In the genomic region with DNA sequence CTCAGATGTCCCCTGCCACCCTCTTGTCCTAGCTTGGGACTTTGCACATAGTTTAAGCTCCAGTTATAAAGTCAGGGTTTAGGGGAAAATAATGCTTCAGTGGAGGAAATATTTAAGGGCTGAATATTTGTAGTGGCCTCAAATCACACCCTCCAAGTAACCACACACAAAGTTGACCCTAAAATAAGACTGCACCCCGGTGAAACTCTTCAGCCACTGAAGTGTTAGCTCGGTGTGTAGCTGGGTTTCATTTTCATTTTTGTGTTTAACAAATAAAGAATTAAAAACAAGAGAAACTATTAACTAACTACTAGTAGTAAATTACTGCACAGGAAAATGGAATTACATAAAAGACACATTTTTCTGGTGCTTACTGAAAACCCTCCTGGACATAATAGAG, we compare ENCODE assay signal across 15 cellular contexts. TPM values are rescaled to one million over a fixed set of nuclear protein-coding genes. Genes with fewer than 3 reads are reported as not detected.
DNase-seq lines count a peak whose midpoint lies in the region; ATAC-seq lines count a peak whose summit lies in the region.
"Had no signal": no experiment of that assay in that cellular context is flagged by ENCODE, and none has a peak within 500 bp of the region (broad histone marks: within the 10 kb centered on the region; RNA-seq: fewer than 3 reads in every experiment).

No MANE protein-coding gene starts in this region.

- no peak for DNase-seq in activated CD4-positive, alpha-beta memory T cell treated with anti-CD3 and anti-CD28 coated beads, Interleukin-2, amount 10 ng/mL, durations not matched to agents 7 days and 5 days
- no peak for DNase-seq in NCI-H774 (lab: John Stamatoyannopoulos, UW)
- no peak for DNase-seq in Right ventricle myocardium superior
- DNase-seq in stimulated activated naive CD4-positive, alpha-beta T cell treated with Interleukin-2 at 50 U/mL for 16 hours (lab: John Stamatoyannopoulos, UW): no peak
- DNase-seq in NCI-H2227 (lab: John Stamatoyannopoulos, UW; ENCODE audit: unreplicated experiment): no peak
- DNase-seq: body of pancreas, DMS53, esophagus squamous epithelium, GM23248, NCI-H2227 treated with DMSO at 0.1 percent for 48 hours, SIG-M5, testis had no signal

- ATAC-seq in GM18498 (IDR thresholded peaks at IDR 0.05; ENCODE audit: unreplicated experiment): peak; percentile 73
- ATAC-seq in GM19395 (IDR thresholded peaks at IDR 0.05; ENCODE audit: unreplicated experiment): peak; percentile 67
- ATAC-seq in HG03064 (IDR thresholded peaks at IDR 0.05; ENCODE audit: low read depth, unreplicated experiment): peak; percentile 65
- no peak for ATAC-seq in Right ventricle myocardium superior (ENCODE audit: poor library complexity)
- ATAC-seq: body of pancreas had no signal

- peak overlapping the region; percentile 71 for H3K27ac Mint-ChIP-seq in activated CD4-positive, alpha-beta memory T cell treated with anti-CD3 and anti-CD28 coated beads, Interleukin-2, amount 10 ng/mL, durations not matched to agents 7 days and 5 days

- POLR2A ChIA-PET in activated CD4-positive, alpha-beta memory T cell treated with anti-CD3 and anti-CD28 coated beads, Interleukin-2, amount 10 ng/mL, durations not matched to agents 7 days and 5 days (lab: Charles Lee): interaction anchor here (0.6 to 2.4 kb wide), 7 partner anchors 9 to 57 kb away, joined by 3 to 15 read pairs (median 6); a partner anchor contains a TSS

- H3K9me3 Mint-ChIP-seq in activated CD4-positive, alpha-beta memory T cell treated with anti-CD3 and anti-CD28 coated beads, Interleukin-2, amount 10 ng/mL, durations not matched to agents 7 days and 5 days: no peaks in the 10 kb centered on the region

- CTCF ChIA-PET in activated CD4-positive, alpha-beta memory T cell treated with anti-CD3 and anti-CD28 coated beads, Interleukin-2, amount 10 ng/mL, durations not matched to agents 7 days and 5 days (lab: Charles Lee): interaction anchor here (0.6 to 1.7 kb wide), 8 partner anchors 10 to 1566 kb away, joined by 3 to 10 read pairs (median 4); a partner anchor contains a TSS

- intact Hi-C loops in Right ventricle myocardium superior (cut with DNase I): no loop called here

- H3K4me1 Mint-ChIP-seq in activated CD4-positive, alpha-beta memory T cell treated with anti-CD3 and anti-CD28 coated beads, Interleukin-2, amount 10 ng/mL, durations not matched to agents 7 days and 5 days: peaks cover 24% of the 10 kb centered on the region

- H3K36me3 Mint-ChIP-seq in activated CD4-positive, alpha-beta memory T cell treated with anti-CD3 and anti-CD28 coated beads, Interleukin-2, amount 10 ng/mL, durations not matched to agents 7 days and 5 days (ENCODE audit: low read depth): no peaks in the 10 kb centered on the region

- H3K27me3 Mint-ChIP-seq in activated CD4-positive, alpha-beta memory T cell treated with anti-CD3 and anti-CD28 coated beads, Interleukin-2, amount 10 ng/mL, durations not matched to agents 7 days and 5 days: no peaks in the 10 kb centered on the region

- H3K4me3 Mint-ChIP-seq in activated CD4-positive, alpha-beta memory T cell treated with anti-CD3 and anti-CD28 coated beads, Interleukin-2, amount 10 ng/mL, durations not matched to agents 7 days and 5 days: peak overlapping the region; percentile 69

RNA-seq across cellular contexts. Expression of a gene that starts 14.8 kb away (rescaled TPM):
- 10 to 100 TPM; 81.7 to 82.0 TPM for total RNA-seq in activated CD4-positive, alpha-beta memory T cell treated with anti-CD3 and anti-CD28 coated beads, Interleukin-2, amount 10 ng/mL, durations not matched to agents 7 days and 5 days
- total RNA-seq in Right ventricle myocardium superior: 0.08 TPM
- total RNA-seq: GM23248 had no signal

Comparison
In these comparisons a context has a peak if more than half of its experiments do, and no peak if none do; other contexts are left out.
1. RNA of a gene that starts 14.8 kb away (total RNA-seq): 81.7 to 82.0 TPM in activated CD4-positive, alpha-beta memory T cell treated with anti-CD3 and anti-CD28 coated beads, Interleukin-2, amount 10 ng/mL, durations not matched to agents 7 days and 5 days; 0.08 TPM in Right ventricle myocardium superior (single experiment); every median in the first group is over 10 times any median in the second.